9 cellular contexts compared by ENCODE assay signal in genomic region chr17:81733507-81734404, GRCh38. TPM values are rescaled to one million over a fixed set of nuclear protein-coding genes. Genes with fewer than 3 reads are reported as not detected.
DNase-seq lines count a peak whose midpoint lies in the region; ATAC-seq and TF ChIP-seq lines count a peak whose summit lies in the region.
"Had no signal": no experiment of that assay in that cellular context is flagged by ENCODE, and none has a peak within 500 bp of the region (broad histone marks: within the 10 kb centered on the region; RNA-seq: fewer than 3 reads in every experiment).

No MANE protein-coding gene starts in this region.

- peaks cover 18% of the 10 kb centered on the region for H3K4me1 Mint-ChIP-seq in nephron progenitor cell

- peak; percentile 89 for TF ChIP-seq CTCF in nephron progenitor cell (IDR thresholded peaks at IDR 0.05)
- peak; percentile 87 to 95 for TF ChIP-seq CTCF in suprapubic skin (IDR thresholded peaks at IDR 0.05)

- WGBS in suprapubic skin, result 25% methylated on average over 18 of the region's 32 CpGs

- H3K9me3 ChIP-seq in Karpas-422 (ENCODE audit: low read length), result no peaks in the 10 kb centered on the region
- no peaks in the 10 kb centered on the region for H3K9me3 ChIP-seq in suprapubic skin

- H3K79me2 ChIP-seq in Karpas-422 (ENCODE audit: low read length), result no peaks in the 10 kb centered on the region

- DNase-seq in EL, result peak; percentile 74
- peak; percentile 88 for DNase-seq in Karpas-422
- peak; percentile 82 to 88 for DNase-seq in activated T-cell treated with anti-CD3 and anti-CD28 coated beads, Interleukin-2, amount 50 U/mL, for 48 hours
- peak; percentile 56 for DNase-seq in fibroblast of gingiva (ENCODE audit: low read depth)
- peak; percentile 83 for DNase-seq in nephron progenitor cell
- peak in 1 of 2 donors; percentile 83 for DNase-seq in suprapubic skin (ENCODE audit: low spot score in 2 of 2)

- H3K4me3 ChIP-seq in Karpas-422 (ENCODE audit: low read length), result no peak overlapping the region
- no peak overlapping the region for H3K4me3 ChIP-seq in suprapubic skin

- no peak for ATAC-seq in GM21619 (IDR thresholded peaks at IDR 0.05; ENCODE audit: unreplicated experiment)

- no peak overlapping the region for H3K4me2 ChIP-seq in Karpas-422 (ENCODE audit: low read depth, low read length, poor library complexity, severe bottlenecking)

- H3K4me1 ChIP-seq in Karpas-422 (ENCODE audit: low read length), result peaks cover 22% of the 10 kb centered on the region
- H3K4me1 ChIP-seq in suprapubic skin, result peaks cover 59% of the 10 kb centered on the region

- H3K36me3 ChIP-seq in Karpas-422 (ENCODE audit: insufficient read depth, low read length) (no peaks in the 10 kb centered on the region), suprapubic skin (no peaks in the 10 kb centered on the region)

- H3K27ac ChIP-seq in Karpas-422 (ENCODE audit: low read length) (no peak overlapping the region), suprapubic skin (no peak overlapping the region)

- no peak overlapping the region for H3K4me3 Mint-ChIP-seq in nephron progenitor cell
- H3K4me3 Mint-ChIP-seq: activated naive CD4-positive, alpha-beta T cell treated with anti-CD3 and anti-CD28 coated beads, Interleukin-2, amount 50 U/mL, for 24 hours had no signal

- H3K27me3 ChIP-seq in Karpas-422 (ENCODE audit: low read length), result no peaks in the 10 kb centered on the region
- H3K27me3 ChIP-seq in suprapubic skin, result peaks cover 15% of the 10 kb centered on the region

- no peak for TF ChIP-seq POLR2A in suprapubic skin (IDR thresholded peaks at IDR 0.05)

- H3K9ac ChIP-seq in Karpas-422 (ENCODE audit: low read length), result no peak overlapping the region

- no peaks in the 10 kb centered on the region for H3K9me2 ChIP-seq in Karpas-422 (replicated peaks; ENCODE audit: insufficient read depth, low read length)

- no peaks in the 10 kb centered on the region for H3K9me3 Mint-ChIP-seq in nephron progenitor cell
- H3K9me3 Mint-ChIP-seq: activated naive CD4-positive, alpha-beta T cell treated with anti-CD3 and anti-CD28 coated beads, Interleukin-2, amount 50 U/mL, for 24 hours had no signal

- H3K27me3 Mint-ChIP-seq in nephron progenitor cell (ENCODE audit: low read depth, poor library complexity), result peaks cover 54% of the 10 kb centered on the region

- no peak overlapping the region for H2AFZ ChIP-seq in Karpas-422 (ENCODE audit: low read length)

- TF ChIP-seq EP300 in suprapubic skin (IDR thresholded peaks at IDR 0.05), result no peak

- no peaks in the 10 kb centered on the region for H3K36me3 Mint-ChIP-seq in nephron progenitor cell (ENCODE audit: low read depth)
- H3K36me3 Mint-ChIP-seq: activated naive CD4-positive, alpha-beta T cell treated with anti-CD3 and anti-CD28 coated beads, Interleukin-2, amount 50 U/mL, for 24 hours had no signal

- no peaks in the 10 kb centered on the region for H4K20me1 ChIP-seq in Karpas-422 (ENCODE audit: insufficient read depth, low read depth, low read length)

- H3K27ac Mint-ChIP-seq in nephron progenitor cell, result no peak overlapping the region
- H3K27ac Mint-ChIP-seq: activated naive CD4-positive, alpha-beta T cell treated with anti-CD3 and anti-CD28 coated beads, Interleukin-2, amount 50 U/mL, for 24 hours had no signal

TF ChIP-seq in PFSK-1, 5 proteins besides CTCF, POLR2A, EP300 and RAD21:
- TF ChIP-seq POLR2AphosphoS5 (IDR thresholded peaks at IDR 0.05; ENCODE audit: low read depth, low read length) (no peak), FOXP2 (optimal IDR thresholded peaks at IDR 0.05; ENCODE audit: borderline replicate concordance, extremely low read depth, extremely low read length, insufficient read depth) (peak; percentile 79)

RNA-seq across cellular contexts. Expression of gene SLC25A10, which starts 21.7 kb away (rescaled TPM):
- total RNA-seq in Karpas-422 (2014; rRNA removed; shearing (Covaris generic); ENCODE audit: low replicate concordance), result 8.6 and 15.0 TPM in 2 replicates
- 71.9 TPM for polyA plus RNA-seq in PFSK-1 (2012; ENCODE audit: insufficient read length, low read depth)
- total RNA-seq in suprapubic skin, result 10 to 100 TPM; 14.1 to 32.0 (median 16.9) TPM

RNA-seq across cellular contexts. Expression of gene MRPL12, which starts 30.6 kb away (rescaled TPM):
- total RNA-seq in Karpas-422 (2014; rRNA removed; shearing (Covaris generic); ENCODE audit: low replicate concordance), result 13.6 and 39.8 TPM in 2 replicates
- polyA plus RNA-seq in PFSK-1 (2012; ENCODE audit: insufficient read length, low read depth), result 439 TPM
- total RNA-seq in suprapubic skin, result 10 to 100 TPM; 27.6 to 65.7 (median 52.1) TPM

RNA-seq across cellular contexts. Expression of gene HGS, which starts 49.9 kb away (rescaled TPM):
- 57.2 and 90.1 TPM in 2 replicates for total RNA-seq in Karpas-422 (2014; rRNA removed; shearing (Covaris generic); ENCODE audit: low replicate concordance)
- polyA plus RNA-seq in PFSK-1 (2012; ENCODE audit: insufficient read length, low read depth), result 410 TPM
- total RNA-seq in suprapubic skin, result 100 to 1,000 TPM in 3 of 4 donors, 10 to 100 TPM in 1; 91.0 to 181 (median 107) TPM

RNA-seq across cellular contexts. Expression of gene ARL16, which starts 50.2 kb away (rescaled TPM):
- 22.4 and 40.7 TPM in 2 replicates for total RNA-seq in Karpas-422 (2014; rRNA removed; shearing (Covaris generic); ENCODE audit: low replicate concordance)
- 52.5 TPM for polyA plus RNA-seq in PFSK-1 (2012; ENCODE audit: insufficient read length, low read depth)
- total RNA-seq in suprapubic skin, result 10 to 100 TPM; 20.2 to 39.4 (median 36.2) TPM
